Comparison of ENCODE assay signal across 9 cellular contexts in the genomic region with DNA sequence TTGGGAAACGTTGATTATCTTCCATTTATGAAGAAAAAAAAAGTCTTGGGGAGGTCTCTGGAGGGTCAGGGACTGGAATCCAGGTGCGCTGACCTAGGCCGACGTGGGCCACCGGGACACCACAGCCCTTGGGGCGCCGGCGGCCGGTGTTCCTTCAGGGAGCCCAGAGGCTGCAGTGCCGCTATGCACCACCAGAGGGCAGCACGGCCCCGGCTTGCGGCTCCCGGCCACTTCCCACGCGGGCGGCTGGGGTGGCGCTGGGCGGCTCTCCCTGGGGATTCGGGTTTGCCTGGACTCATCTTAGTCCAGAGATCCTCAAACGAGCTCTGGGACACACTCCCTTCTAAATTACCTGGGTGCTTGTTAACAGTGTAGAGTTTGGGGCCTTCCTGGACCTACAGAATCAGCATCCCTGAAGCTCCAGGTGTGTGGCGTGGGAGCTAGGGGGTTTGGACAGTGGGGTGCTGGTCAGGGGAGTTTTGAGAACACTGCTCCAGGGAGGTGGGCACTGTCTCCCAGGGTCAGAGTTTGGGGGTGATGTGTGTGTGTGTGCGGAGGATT. TPM values are rescaled to one million over a fixed set of nuclear protein-coding genes. Genes with fewer than 3 reads are reported as not detected.
DNase-seq lines count a peak whose midpoint lies in the region; ATAC-seq and TF ChIP-seq lines count a peak whose summit lies in the region.
"Had no signal": no experiment of that assay in that cellular context is flagged by ENCODE, and none has a peak within 500 bp of the region (broad histone marks: within the 10 kb centered on the region; RNA-seq: fewer than 3 reads in every experiment).

No MANE protein-coding gene starts in this region.

- TF ChIP-seq POLR2A in ovary (IDR thresholded peaks at IDR 0.05) (no peak), upper lobe of left lung (IDR thresholded peaks at IDR 0.05) (no peak)

- H3K36me3 ChIP-seq in RWPE2 (ENCODE audit: low read depth) (no peaks in the 10 kb centered on the region), ovary (no peaks in the 10 kb centered on the region), upper lobe of left lung (no peaks in the 10 kb centered on the region)

- no peak overlapping the region for H3K27ac ChIP-seq in HL-60 (replicated peaks)
- H3K27ac ChIP-seq in RWPE2 (ENCODE audit: poor library complexity, severe bottlenecking) = no peak overlapping the region
- no peak overlapping the region for H3K27ac ChIP-seq in ovary
- H3K27ac ChIP-seq in upper lobe of left lung = no peak overlapping the region

- DNase-seq in COLO829 (ENCODE audit: low spot score) = peak; percentile 84
- DNase-seq in HL-60 (ENCODE audit: low read depth in 1 of 2, low spot score in 1 of 2) = peak in 1 of 2 experiments; percentile 73
- peak; percentile 91 for DNase-seq in RWPE2 (ENCODE audit: low spot score)
- DNase-seq in activated gamma-delta T cell treated with Interleukin-2 at 50 U/mL for 16 hours = peak; percentile 80
- peak; percentile 87 for DNase-seq in germinal center (ENCODE audit: low spot score)
- DNase-seq in ovary = peak; percentile 30 to 79 (median 46)
- peak; percentile 84 to 97 for DNase-seq in upper lobe of left lung
- DNase-seq in globus pallidus (ENCODE audit: low spot score) = no peak

- WGBS in ovary, 3 donors = 8 to 9% (median 9%) methylated on average over 23 of the region's 23 CpGs
- WGBS in upper lobe of left lung, 2 donors = 12 to 29% methylated on average over 7 to 17 of the region's 23 CpGs

- intact Hi-C loops in ovary (cut with DNase I) = loop anchor here (5.0 kb wide), 2 partner anchors 327 to 332 kb away; no protein-coding TSS in a partner anchor

- ATAC-seq in RWPE2 (ENCODE audit: low read depth) (peak; percentile 63), upper lobe of left lung (ENCODE audit: low FRiP score in 2 of 2) (peak; percentile 82 to 91)

- H3K27me3 ChIP-seq in HL-60 (ENCODE audit: insufficient read depth, poor library complexity, severe bottlenecking) (no peaks in the 10 kb centered on the region), RWPE2 (ENCODE audit: insufficient read depth, poor library complexity, severe bottlenecking) (no peaks in the 10 kb centered on the region), ovary (no peaks in the 10 kb centered on the region), upper lobe of left lung (no peaks in the 10 kb centered on the region)

- peaks cover 20% of the 10 kb centered on the region for H3K4me1 ChIP-seq in RWPE2 (ENCODE audit: insufficient read depth, poor library complexity, severe bottlenecking)
- H3K4me1 ChIP-seq in ovary (ENCODE audit: insufficient read depth) = no peaks in the 10 kb centered on the region
- H3K4me1 ChIP-seq in upper lobe of left lung = peaks cover 3 to 24% (median 11%) of the 10 kb centered on the region in 4 donors

- H3K9me3 ChIP-seq in RWPE2 (ENCODE audit: severe bottlenecking) = no peaks in the 10 kb centered on the region
- H3K9me3 ChIP-seq in ovary = no peaks in the 10 kb centered on the region
- H3K9me3 ChIP-seq in upper lobe of left lung = no peaks in the 10 kb centered on the region

- H3K4me3 ChIP-seq in HL-60 (replicated peaks; ENCODE audit: insufficient read depth, low read length) = no peak overlapping the region
- no peak overlapping the region for H3K4me3 ChIP-seq in RWPE2 (ENCODE audit: severe bottlenecking)
- H3K4me3 ChIP-seq in ovary = no peak overlapping the region
- no peak overlapping the region for H3K4me3 ChIP-seq in upper lobe of left lung

- TF ChIP-seq EP300 in ovary (IDR thresholded peaks at IDR 0.05) = no peak
- TF ChIP-seq EP300 in upper lobe of left lung (IDR thresholded peaks at IDR 0.05) = no peak

- TF ChIP-seq CTCF in HL-60 (IDR thresholded peaks at IDR 0.05; ENCODE audit: insufficient read depth, low read length) (peak; percentile 92), RWPE2 (IDR thresholded peaks at IDR 0.05; ENCODE audit: poor library complexity, severe bottlenecking) (peak; percentile 100), ovary (IDR thresholded peaks at IDR 0.05) (peak in 2 of 3 donors; percentile 51 to 90), upper lobe of left lung (IDR thresholded peaks at IDR 0.05) (peak; percentile 97 to 100 (median 98))

RNA-seq across cellular contexts. Expression of a gene that starts 23.0 kb away (rescaled TPM):
- total RNA-seq in ovary (not detected), upper lobe of left lung (not detected)
- polyA plus RNA-seq in ovary = not detected
- total RNA-seq: T-helper 2 cell treated with Interferon-gamma antibody and Interleukin-4, amounts not matched to agents 100 ng/mL and 5 ng/mL, for 36 hours had no signal
